1 cellular context compared by ENCODE assay signal in genomic region chr13:64074989-64075474, GRCh38.
TF ChIP-seq lines count a peak whose summit lies in the region.

No MANE protein-coding gene starts in this region.

TF ChIP-seq in GM23338, 12 proteins besides CTCF, POLR2A, EP300 and RAD21 (continued from another document):
- TF ChIP-seq ZNF462 (CRISPR knock-in tag; IDR thresholded peaks at IDR 0.05) (no peak), REST (IDR thresholded peaks at IDR 0.05; ENCODE audit: unreplicated experiment) (no peak), STAT1 (IDR thresholded peaks at IDR 0.05; ENCODE audit: unreplicated experiment) (no peak), JUNB (IDR thresholded peaks at IDR 0.05; ENCODE audit: unreplicated experiment) (no peak), NANOG (IDR thresholded peaks at IDR 0.05; ENCODE audit: borderline replicate concordance) (no peak), ZNF331 (CRISPR knock-in tag; IDR thresholded peaks at IDR 0.05; ENCODE audit: low read depth) (no peak), ETS1 (IDR thresholded peaks at IDR 0.05) (no peak), ZNF114 (CRISPR knock-in tag; IDR thresholded peaks at IDR 0.05) (no peak), EZH2phosphoT487 (IDR thresholded peaks at IDR 0.05; ENCODE audit: unreplicated experiment) (no peak), CREB1 (CRISPR knock-in tag; IDR thresholded peaks at IDR 0.05; ENCODE audit: low read depth) (no peak), POLR2AphosphoS5 (IDR thresholded peaks at IDR 0.05; ENCODE audit: low read depth) (no peak)
